7 cellular contexts compared by ENCODE assay signal in genomic region chr7:157335991-157336382, GRCh38. TPM values are rescaled to one million over a fixed set of nuclear protein-coding genes. Genes with fewer than 3 reads are reported as not detected.
DNase-seq lines count a peak whose midpoint lies in the region; ATAC-seq and TF ChIP-seq lines count a peak whose summit lies in the region.

No MANE protein-coding gene starts in this region.

- peak overlapping the region; percentile 63 for H3K4me3 ChIP-seq in HL-60 (replicated peaks; ENCODE audit: insufficient read depth, low read length)

- H3K27me3 Mint-ChIP-seq in activated naive CD8-positive, alpha-beta T cell treated with anti-CD3 and anti-CD28 coated beads, Interleukin-2, amount 50 U/mL, for 24 hours = peaks cover 10% of the 10 kb centered on the region
- peaks cover 15 to 38% (median 37%) of the 10 kb centered on the region in 3 donors for H3K27me3 Mint-ChIP-seq in immature natural killer cell (ENCODE audit: low read depth in 3 of 3)
- H3K27me3 Mint-ChIP-seq in stimulated activated naive CD8-positive, alpha-beta T cell treated with anti-CD3 and anti-CD28 coated beads, Interleukin-15, amount 100 ng/mL, for 72 hours = peaks cover 16% of the 10 kb centered on the region

- no peak for ATAC-seq in activated naive CD8-positive, alpha-beta T cell treated with anti-CD3 and anti-CD28 coated beads, Interleukin-2, amount 50 U/mL, for 24 hours
- no peak for ATAC-seq in stimulated activated naive CD8-positive, alpha-beta T cell treated with anti-CD3 and anti-CD28 coated beads, Interleukin-15, amount 100 ng/mL, for 72 hours

- peaks cover 47% of the 10 kb centered on the region for H3K4me1 Mint-ChIP-seq in activated naive CD8-positive, alpha-beta T cell treated with anti-CD3 and anti-CD28 coated beads, Interleukin-2, amount 50 U/mL, for 24 hours
- H3K4me1 Mint-ChIP-seq in immature natural killer cell = peaks cover 38 to 41% of the 10 kb centered on the region in 2 donors
- H3K4me1 Mint-ChIP-seq in stimulated activated naive CD8-positive, alpha-beta T cell treated with anti-CD3 and anti-CD28 coated beads, Interleukin-15, amount 100 ng/mL, for 72 hours = peaks cover 45% of the 10 kb centered on the region

- H3K27ac Mint-ChIP-seq in activated naive CD8-positive, alpha-beta T cell treated with anti-CD3 and anti-CD28 coated beads, Interleukin-2, amount 50 U/mL, for 24 hours = peak overlapping the region; percentile 96
- H3K27ac Mint-ChIP-seq in immature natural killer cell = peak overlapping the region; percentile 92 to 99 (median 97)
- peak overlapping the region; percentile 61 to 99 for H3K27ac Mint-ChIP-seq in stimulated activated naive CD8-positive, alpha-beta T cell treated with anti-CD3 and anti-CD28 coated beads, Interleukin-15, amount 100 ng/mL, for 72 hours

- peak overlapping the region; percentile 83 for H3K27ac ChIP-seq in HL-60 (replicated peaks)

- H3K36me3 Mint-ChIP-seq in activated naive CD8-positive, alpha-beta T cell treated with anti-CD3 and anti-CD28 coated beads, Interleukin-2, amount 50 U/mL, for 24 hours (ENCODE audit: low read depth) = peaks cover 21% of the 10 kb centered on the region
- H3K36me3 Mint-ChIP-seq in immature natural killer cell = no peaks in the 10 kb centered on the region

- DNase-seq in HL-60 (ENCODE audit: low read depth in 1 of 2, low spot score in 1 of 2) = no peak
- DNase-seq in activated naive CD8-positive, alpha-beta T cell treated with anti-CD3 and anti-CD28 coated beads, Interleukin-2, amount 50 U/mL, for 24 hours = no peak
- no peak for DNase-seq in immature natural killer cell
- peak in 1 of 2 donors; percentile 16 for DNase-seq in stimulated activated naive CD8-positive, alpha-beta T cell treated with anti-CD3 and anti-CD28 coated beads, Interleukin-15, amount 100 ng/mL, for 72 hours
- no peak for DNase-seq in GM19238 (ENCODE audit: insufficient read length, low spot score)
- no peak for DNase-seq in activated CD4-positive, CD25-positive, alpha-beta regulatory T cell (lab: John Stamatoyannopoulos, UW)
- DNase-seq in NCI-H526 treated with DMSO at 0.1 percent for 48 hours (lab: John Stamatoyannopoulos, UW) = no peak

- no peaks in the 10 kb centered on the region for H3K27me3 ChIP-seq in HL-60 (ENCODE audit: insufficient read depth, poor library complexity, severe bottlenecking)

- H3K4me3 Mint-ChIP-seq in activated naive CD8-positive, alpha-beta T cell treated with anti-CD3 and anti-CD28 coated beads, Interleukin-2, amount 50 U/mL, for 24 hours = peak overlapping the region; percentile 87
- H3K4me3 Mint-ChIP-seq in immature natural killer cell = peak overlapping the region; percentile 96 to 98 (median 97)
- peak overlapping the region; percentile 83 to 93 for H3K4me3 Mint-ChIP-seq in stimulated activated naive CD8-positive, alpha-beta T cell treated with anti-CD3 and anti-CD28 coated beads, Interleukin-15, amount 100 ng/mL, for 72 hours

- no peaks in the 10 kb centered on the region for H3K9me3 Mint-ChIP-seq in activated naive CD8-positive, alpha-beta T cell treated with anti-CD3 and anti-CD28 coated beads, Interleukin-2, amount 50 U/mL, for 24 hours
- no peaks in the 10 kb centered on the region for H3K9me3 Mint-ChIP-seq in immature natural killer cell
- no peaks in the 10 kb centered on the region for H3K9me3 Mint-ChIP-seq in stimulated activated naive CD8-positive, alpha-beta T cell treated with anti-CD3 and anti-CD28 coated beads, Interleukin-15, amount 100 ng/mL, for 72 hours

- no peak for TF ChIP-seq CTCF in HL-60 (IDR thresholded peaks at IDR 0.05; ENCODE audit: insufficient read depth, low read length)

RNA-seq across cellular contexts. Expression of gene DNAJB6, which starts 0.8 kb away (rescaled TPM):
- polyA plus RNA-seq in immature natural killer cell = 100 to 1,000 TPM; 184 to 205 (median 185) TPM
